28 cellular contexts compared by ENCODE assay signal in the genomic region with DNA sequence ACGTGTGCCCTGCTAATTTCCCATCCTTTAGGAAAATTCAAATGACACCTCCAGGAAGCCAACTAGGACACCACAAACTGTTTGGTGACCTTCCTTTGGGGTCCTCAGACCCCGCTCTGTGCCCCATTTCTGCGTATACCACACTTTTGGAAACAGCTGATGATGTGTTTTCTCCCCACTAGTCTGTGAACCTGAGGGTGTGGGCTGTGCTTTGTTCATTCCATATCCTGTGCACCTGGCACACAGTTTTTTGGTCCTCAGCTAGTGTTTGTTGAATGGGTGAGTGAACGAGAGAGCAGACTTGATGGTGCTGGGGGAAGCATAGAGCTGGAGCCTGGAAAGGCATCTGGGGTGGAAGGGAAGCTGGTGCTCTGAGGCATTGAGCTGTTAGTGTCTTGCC. TPM values are rescaled to one million over a fixed set of nuclear protein-coding genes. Genes with fewer than 3 reads are reported as not detected.
A peak's percentile ranks its signal among the peaks of the same experiment; 100 is the strongest.
DNase-seq lines count a peak whose midpoint lies in the region; ATAC-seq, FAIRE-seq and TF ChIP-seq lines count a peak whose summit lies in the region.
"Had no signal": no experiment of that assay in that cellular context is flagged by ENCODE, and none has a peak within 500 bp of the region (broad histone marks: within the 10 kb centered on the region; RNA-seq: fewer than 3 reads in every experiment).

No MANE protein-coding gene starts in this region.

- H3K79me2 ChIP-seq in OCI-LY7 (ENCODE audit: insufficient read depth, low read depth, low read length) (no peaks in the 10 kb centered on the region), K562 (ENCODE audit: control insufficient read depth, insufficient read depth, low read length) (no peaks in the 10 kb centered on the region)

- no peaks in the 10 kb centered on the region for H3K9me1 ChIP-seq in K562 (ENCODE audit: control insufficient read depth, insufficient read depth, low read length)

- H3K9ac ChIP-seq in K562 (ENCODE audit: insufficient read depth in 1 of 2, low read depth in 2 of 2, low read length in 2 of 2): no peak overlapping the region

- in situ Hi-C loops in K562 (cut with MboI): no loop called here
- in situ Hi-C loops in KBM-7 (cut with MboI; ENCODE audit: low pct_unique_long_range_greater_than_20kb, low sequenced_read_pairs): no loop called here

- H2AFZ ChIP-seq in OCI-LY7 (ENCODE audit: low read length) (no peak overlapping the region), K562 (ENCODE audit: low read depth, low read length) (no peak overlapping the region)

- POLR2A ChIA-PET in activated CD4-positive, alpha-beta memory T cell treated with anti-CD3 and anti-CD28 coated beads for 36 hours (lab: Charles Lee): interaction anchor here (1.4 kb wide), 1 partner anchor 36 kb away, joined by 3 read pairs; no protein-coding TSS in a partner anchor
- POLR2A ChIA-PET in activated CD4-positive, alpha-beta memory T cell treated with anti-CD3 and anti-CD28 coated beads, Interleukin-2, amount 10 ng/mL, durations not matched to agents 7 days and 5 days (lab: Charles Lee): interaction anchor here (0.8 to 1.2 kb wide), 2 partner anchors 49 to 211 kb away, joined by 3 read pairs; partner anchors contain the start of gene RPS6KA1
- POLR2A ChIA-PET in OCI-LY7 (lab: Charles Lee) (interaction anchor here (0.5 kb wide), 1 partner anchor 237 kb away, joined by 3 read pairs; no protein-coding TSS in a partner anchor), K562 (lab: Yijun Ruan, JAX) (interaction anchor here (0.7 to 1.2 kb wide), 3 partner anchors 15 to 322 kb away, joined by 3 to 5 read pairs (median 3); partner anchors contain the start of gene GPATCH3)

- H3K36me3 Mint-ChIP-seq in activated CD4-positive, alpha-beta memory T cell treated with anti-CD3 and anti-CD28 coated beads for 36 hours: peaks cover 14% of the 10 kb centered on the region
- peaks cover 25% of the 10 kb centered on the region for H3K36me3 Mint-ChIP-seq in activated CD4-positive, alpha-beta memory T cell treated with anti-CD3 and anti-CD28 coated beads, Interleukin-2, amount 10 ng/mL, durations not matched to agents 7 days and 5 days (ENCODE audit: low read depth)

- CTCF ChIA-PET in activated CD4-positive, alpha-beta memory T cell treated with anti-CD3 and anti-CD28 coated beads for 36 hours (lab: Charles Lee): interaction anchor here (1.0 to 2.4 kb wide), 3 partner anchors 16 to 213 kb away, joined by 3 to 8 read pairs (median 3); no protein-coding TSS in a partner anchor
- CTCF ChIA-PET in activated CD4-positive, alpha-beta memory T cell treated with anti-CD3 and anti-CD28 coated beads, Interleukin-2, amount 10 ng/mL, durations not matched to agents 7 days and 5 days (lab: Charles Lee): interaction anchor here (0.9 to 1.3 kb wide), 2 partner anchors 39 to 211 kb away, joined by 3 to 4 read pairs; no protein-coding TSS in a partner anchor
- CTCF ChIA-PET in OCI-LY7 (lab: Charles Lee; ENCODE audit: unreplicated experiment): no interaction called here
- CTCF ChIA-PET in K562 (lab: Yijun Ruan, JAX; ENCODE audit: low intra/inter-chr PET ratio): no interaction called here

- ATAC-seq in K562 (no peak), HG02970 (IDR thresholded peaks at IDR 0.05; ENCODE audit: low FRiP score, unreplicated experiment) (no peak)
- ATAC-seq: A549, gastroesophageal sphincter, left lobe of liver, Panc1 had no signal

- peaks cover 61% of the 10 kb centered on the region for H3K4me1 Mint-ChIP-seq in activated CD4-positive, alpha-beta memory T cell treated with anti-CD3 and anti-CD28 coated beads for 36 hours (ENCODE audit: low read depth)
- peaks cover 49% of the 10 kb centered on the region for H3K4me1 Mint-ChIP-seq in activated CD4-positive, alpha-beta memory T cell treated with anti-CD3 and anti-CD28 coated beads, Interleukin-2, amount 10 ng/mL, durations not matched to agents 7 days and 5 days
- H3K4me1 Mint-ChIP-seq: H9 had no signal

- FAIRE-seq in K562 (lab: Jason Lieb, UNC): no peak
- FAIRE-seq: A549, G401.6, GM19239 had no signal

- TF ChIP-seq POLR2A in K562 (conservative IDR thresholded peaks at IDR 0.05) (no peak), sigmoid colon (IDR thresholded peaks at IDR 0.05) (no peak)

- no peak for TF ChIP-seq RAD21 in K562 (CRISPR knock-in tag; conservative IDR thresholded peaks at IDR 0.05 in 1 of 2, IDR thresholded peaks at IDR 0.05 in 1 of 2)

- H3K27ac ChIP-seq in OCI-LY7 (ENCODE audit: low read depth, low read length, poor library complexity, severe bottlenecking) (no peak overlapping the region), K562 (ENCODE audit: extremely low read depth, low read depth, low read length) (no peak overlapping the region), sigmoid colon (no peak overlapping the region)
- H3K27ac ChIP-seq: A549, gastroesophageal sphincter, stomach, thyroid gland had no signal

- no TSS peak for BruUV-seq in OCI-LY7 (replicated peaks; lab: Mats Ljungman, UMichigan)
- BruUV-seq in K562 (replicated peaks; lab: Mats Ljungman, UMichigan): no TSS peak

- no peaks in the 10 kb centered on the region for H3K27me3 Mint-ChIP-seq in activated CD4-positive, alpha-beta memory T cell treated with anti-CD3 and anti-CD28 coated beads for 36 hours
- H3K27me3 Mint-ChIP-seq in activated CD4-positive, alpha-beta memory T cell treated with anti-CD3 and anti-CD28 coated beads, Interleukin-2, amount 10 ng/mL, durations not matched to agents 7 days and 5 days: no peaks in the 10 kb centered on the region

- H3K36me3 ChIP-seq in OCI-LY7 (ENCODE audit: insufficient read depth, low read length): peaks cover 24% of the 10 kb centered on the region
- peaks cover 18% of the 10 kb centered on the region; the same call in 2 of the 3 replicates for H3K36me3 ChIP-seq in K562 (ENCODE audit: control insufficient read depth, insufficient read depth, low read length)
- no peaks in the 10 kb centered on the region for H3K36me3 ChIP-seq in sigmoid colon
- H3K36me3 ChIP-seq: gastroesophageal sphincter had no signal

- H3K4me2 ChIP-seq in OCI-LY7 (ENCODE audit: low read length) (peak overlapping the region; percentile 9; the same call in 1 of the 2 replicates), K562 (ENCODE audit: insufficient read depth, low read length) (no peak overlapping the region)
- H3K4me2 ChIP-seq: A549 had no signal

- no peak overlapping the region for H3K4me3 Mint-ChIP-seq in activated CD4-positive, alpha-beta memory T cell treated with anti-CD3 and anti-CD28 coated beads for 36 hours
- no peak overlapping the region for H3K4me3 Mint-ChIP-seq in activated CD4-positive, alpha-beta memory T cell treated with anti-CD3 and anti-CD28 coated beads, Interleukin-2, amount 10 ng/mL, durations not matched to agents 7 days and 5 days
- H3K4me3 Mint-ChIP-seq: H9 had no signal

- TF ChIP-seq CTCF in OCI-LY7 (conservative IDR thresholded peaks at IDR 0.05; ENCODE audit: low read length): no peak
- TF ChIP-seq CTCF in K562 (IDR thresholded peaks at IDR 0.05 in 2 of 3, conservative IDR thresholded peaks at IDR 0.05 in 1 of 3; ENCODE audit: insufficient read depth in 2 of 3, low read depth in 1 of 3, low read length in 3 of 3): no peak
- no peak for TF ChIP-seq CTCF in sigmoid colon (IDR thresholded peaks at IDR 0.05)

- DNase-seq in activated CD4-positive, alpha-beta memory T cell treated with anti-CD3 and anti-CD28 coated beads for 36 hours: peak; percentile 28
- no peak for DNase-seq in activated CD4-positive, alpha-beta memory T cell treated with anti-CD3 and anti-CD28 coated beads, Interleukin-2, amount 10 ng/mL, durations not matched to agents 7 days and 5 days
- peak; percentile 38 for DNase-seq in OCI-LY7 (ENCODE audit: low spot score)
- DNase-seq in K562 (ENCODE audit: extremely low read depth in 1 of 4, low spot score in 3 of 4): no peak
- DNase-seq in sigmoid colon: peak; percentile 24
- DNase-seq in cerebellar nuclear complex (lab: John Stamatoyannopoulos, UW): no peak
- no peak for DNase-seq in KBM-7
- DNase-seq: activated CD4-positive, CD25-positive, alpha-beta regulatory T cell; activated T-cell treated with anti-CD3 and anti-CD28 coated beads, Interleukin-2, amount 50 U/mL, for 48 hours; central memory CD4-positive, alpha-beta T cell; H9; hippocampal formation; NCI-H1105; NCI-H2029; NCI-H2227 treated with DMSO at 0.1 percent for 48 hours; NCI-H526 treated with DMSO at 0.1 percent for 48 hours; occipital lobe; SHP77 treated with DMSO at 0.1 percent for 48 hours; stomach; SW 1271; thyroid gland had no signal

- TF ChIP-seq EP300 in K562 (IDR thresholded peaks at IDR 0.05; ENCODE audit: low read length) (no peak), sigmoid colon (IDR thresholded peaks at IDR 0.05) (no peak)

- H3K27me3 ChIP-seq in K562 (ENCODE audit: control insufficient read depth in 2 of 2, insufficient read depth in 2 of 2, low read length in 2 of 2) (no peaks in the 10 kb centered on the region), sigmoid colon (no peaks in the 10 kb centered on the region)
- H3K27me3 ChIP-seq: gastroesophageal sphincter, stomach, thyroid gland had no signal

- intact Hi-C loops in activated CD4-positive, alpha-beta memory T cell treated with anti-CD3 and anti-CD28 coated beads for 36 hours (cut with micrococcal nuclease): no loop called here
- intact Hi-C loops in OCI-LY7 (cut with micrococcal nuclease; ENCODE audit: unreplicated experiment): no loop called here
- intact Hi-C loops in K562 (cut with micrococcal nuclease): no loop called here
- intact Hi-C loops in sigmoid colon (cut with DNase I): no loop called here

- no peaks in the 10 kb centered on the region for H3K9me2 ChIP-seq in OCI-LY7 (ENCODE audit: insufficient read depth, low read length)

- H3K9me3 ChIP-seq in OCI-LY7 (ENCODE audit: low read length) (no peaks in the 10 kb centered on the region), K562 (replicated peaks; ENCODE audit: control insufficient read depth, insufficient read depth, low read depth, low read length) (no peaks in the 10 kb centered on the region), sigmoid colon (no peaks in the 10 kb centered on the region)
- H3K9me3 ChIP-seq: A549, gastroesophageal sphincter, stomach, thyroid gland had no signal

- 9% methylated on average over 4 of the region's 4 CpGs for WGBS in K562 (ENCODE audit: insufficient coverage, low coverage, missing lambda C conversion rate)
- 73 to 80% methylated on average over 4 of the region's 4 CpGs for WGBS in sigmoid colon, 2 donors

- peak overlapping the region; percentile 57 for H3K27ac Mint-ChIP-seq in activated CD4-positive, alpha-beta memory T cell treated with anti-CD3 and anti-CD28 coated beads for 36 hours
- no peak overlapping the region for H3K27ac Mint-ChIP-seq in activated CD4-positive, alpha-beta memory T cell treated with anti-CD3 and anti-CD28 coated beads, Interleukin-2, amount 10 ng/mL, durations not matched to agents 7 days and 5 days
- H3K27ac Mint-ChIP-seq: H9 had no signal

- peaks cover 7% of the 10 kb centered on the region for H3K4me1 ChIP-seq in OCI-LY7 (ENCODE audit: insufficient read depth, low read length, poor library complexity, severe bottlenecking)
- peaks cover 13 to 15% of the 10 kb centered on the region in 2 experiments; a peak in 4 of 5 replicates for H3K4me1 ChIP-seq in K562 (replicated peaks in 1 of 2; ENCODE audit: control insufficient read depth in 2 of 2, insufficient read depth in 2 of 2, low read length in 2 of 2)
- H3K4me1 ChIP-seq in sigmoid colon: no peaks in the 10 kb centered on the region
- H3K4me1 ChIP-seq: A549, thyroid gland had no signal

- H3K4me3 ChIP-seq in OCI-LY7 (ENCODE audit: low read depth, low read length, poor library complexity, severe bottlenecking): no peak overlapping the region
- H3K4me3 ChIP-seq in K562: no peak overlapping the region
- no peak overlapping the region for H3K4me3 ChIP-seq in sigmoid colon
- H3K4me3 ChIP-seq: A549, gastroesophageal sphincter, stomach, thyroid gland had no signal

- no peaks in the 10 kb centered on the region for H3K9me3 Mint-ChIP-seq in activated CD4-positive, alpha-beta memory T cell treated with anti-CD3 and anti-CD28 coated beads for 36 hours
- H3K9me3 Mint-ChIP-seq in activated CD4-positive, alpha-beta memory T cell treated with anti-CD3 and anti-CD28 coated beads, Interleukin-2, amount 10 ng/mL, durations not matched to agents 7 days and 5 days: no peaks in the 10 kb centered on the region
- H3K9me3 Mint-ChIP-seq: H9 had no signal

- H4K20me1 ChIP-seq in OCI-LY7 (ENCODE audit: insufficient read depth, low read length): no peaks in the 10 kb centered on the region
- no peaks in the 10 kb centered on the region for H4K20me1 ChIP-seq in K562 (replicated peaks; ENCODE audit: control insufficient read depth, insufficient read depth, low read length)

RNA-seq across cellular contexts. Expression of gene RPS6KA1, which starts 48.6 kb away (rescaled TPM):
- 100 to 1,000 TPM; 109 to 112 TPM for total RNA-seq in activated CD4-positive, alpha-beta memory T cell treated with anti-CD3 and anti-CD28 coated beads for 36 hours
- total RNA-seq in activated CD4-positive, alpha-beta memory T cell treated with anti-CD3 and anti-CD28 coated beads, Interleukin-2, amount 10 ng/mL, durations not matched to agents 7 days and 5 days: 100 to 1,000 TPM; 170 to 175 TPM
- total RNA-seq in OCI-LY7 (2014; rRNA removed; shearing (Covaris generic)): 54.1 and 72.2 TPM in 2 replicates
- 83.3 and 91.0 TPM in 2 replicates for total RNA-seq in OCI-LY7 (2022)
- total RNA-seq in K562 (2011; cell fraction: chromatin; rRNA removed; ENCODE audit: low replicate concordance): 64.2 and 141 TPM in 2 replicates
- total RNA-seq in K562 (2011; cell fraction: nucleolus; rRNA removed): 77.4 and 79.9 TPM in 2 replicates
- total RNA-seq in K562 (2011; cell fraction: nucleoplasm; rRNA removed): 68.8 and 76.8 TPM in 2 replicates
- 54.8 and 67.3 TPM in 2 replicates for total RNA-seq in K562 (2014; rRNA removed)
- 25.7 and 30.1 TPM in 2 replicates for total RNA-seq in K562 (2014; rRNA removed; fragmentation: Illumina TruSeq; extraction: Trizol)
- total RNA-seq in K562 (2015; rRNA removed; fragmentation: Illumina TruSeq; extraction: Trizol): 40.5 and 44.4 TPM in 2 replicates
- total RNA-seq in K562 (2021): 61.0 and 62.4 TPM in 2 replicates
- polyA plus RNA-seq in K562 (2011; rRNA removed): 33.0 and 33.1 TPM in 2 replicates
- 33.1 and 54.6 TPM in 2 replicates for polyA plus RNA-seq in K562 (2011; cell fraction: cytosol; rRNA removed)
- polyA plus RNA-seq in K562 (2011; cell fraction: nucleus; rRNA removed): 41.1 and 53.3 TPM in 2 replicates
- 49.6 and 51.4 TPM in 2 replicates for polyA plus RNA-seq in K562 (2012)
- 46.3 and 49.0 TPM in 2 replicates for polyA plus RNA-seq in K562 (2014; fragmentation: Illumina TruSeq; extraction: Trizol)
- 1 to 10 TPM; 2.4 to 2.9 TPM for polyA plus RNA-seq in K562 (2014; fragmentation: Nextera tagmentation; extraction: Ambion mirVana)
- polyA plus RNA-seq in K562 (2014; rRNA removed): 35.5 and 36.9 TPM in 2 replicates
- polyA minus RNA-seq in K562 (2011; rRNA and poly(A)+ RNA removed): 30.0 and 44.2 TPM in 2 replicates
- polyA minus RNA-seq in K562 (2011; cell fraction: cytosol; rRNA and poly(A)+ RNA removed): 40.6 and 44.9 TPM in 2 replicates
- 22.8 and 34.9 TPM in 2 replicates for polyA minus RNA-seq in K562 (2011; cell fraction: nucleus; rRNA and poly(A)+ RNA removed)
- 10 to 100 TPM in 1 of 4 donors, 1 to 10 TPM in 3; 2.5 to 11.5 (median 6.8) TPM for total RNA-seq in sigmoid colon
- 100 to 1,000 TPM in 1 of 3 donors, 10 to 100 TPM in 2; 91.3 to 116 (median 91.5) TPM for polyA plus RNA-seq in sigmoid colon

Comparison
In these comparisons a context has a peak if more than half of its experiments do, and no peak if none do; other contexts are left out.
1. DNase-seq: peak in activated CD4-positive, alpha-beta memory T cell treated with anti-CD3 and anti-CD28 coated beads for 36 hours (single experiment), OCI-LY7 (single experiment) and sigmoid colon (single experiment); none in activated CD4-positive, alpha-beta memory T cell treated with anti-CD3 and anti-CD28 coated beads, Interleukin-2, amount 10 ng/mL, durations not matched to agents 7 days and 5 days (single experiment), K562 (0 of 4), cerebellar nuclear complex (0 of 2) and KBM-7 (single experiment).
2. CTCF ChIA-PET loops: an anchor here in activated CD4-positive, alpha-beta memory T cell treated with anti-CD3 and anti-CD28 coated beads for 36 hours (1.0 to 2.4 kb wide) and activated CD4-positive, alpha-beta memory T cell treated with anti-CD3 and anti-CD28 coated beads, Interleukin-2, amount 10 ng/mL, durations not matched to agents 7 days and 5 days (0.9 to 1.3 kb wide); none called in OCI-LY7 and K562.